Comparison of ENCODE assay signal across 1 cellular context in the genomic region with DNA sequence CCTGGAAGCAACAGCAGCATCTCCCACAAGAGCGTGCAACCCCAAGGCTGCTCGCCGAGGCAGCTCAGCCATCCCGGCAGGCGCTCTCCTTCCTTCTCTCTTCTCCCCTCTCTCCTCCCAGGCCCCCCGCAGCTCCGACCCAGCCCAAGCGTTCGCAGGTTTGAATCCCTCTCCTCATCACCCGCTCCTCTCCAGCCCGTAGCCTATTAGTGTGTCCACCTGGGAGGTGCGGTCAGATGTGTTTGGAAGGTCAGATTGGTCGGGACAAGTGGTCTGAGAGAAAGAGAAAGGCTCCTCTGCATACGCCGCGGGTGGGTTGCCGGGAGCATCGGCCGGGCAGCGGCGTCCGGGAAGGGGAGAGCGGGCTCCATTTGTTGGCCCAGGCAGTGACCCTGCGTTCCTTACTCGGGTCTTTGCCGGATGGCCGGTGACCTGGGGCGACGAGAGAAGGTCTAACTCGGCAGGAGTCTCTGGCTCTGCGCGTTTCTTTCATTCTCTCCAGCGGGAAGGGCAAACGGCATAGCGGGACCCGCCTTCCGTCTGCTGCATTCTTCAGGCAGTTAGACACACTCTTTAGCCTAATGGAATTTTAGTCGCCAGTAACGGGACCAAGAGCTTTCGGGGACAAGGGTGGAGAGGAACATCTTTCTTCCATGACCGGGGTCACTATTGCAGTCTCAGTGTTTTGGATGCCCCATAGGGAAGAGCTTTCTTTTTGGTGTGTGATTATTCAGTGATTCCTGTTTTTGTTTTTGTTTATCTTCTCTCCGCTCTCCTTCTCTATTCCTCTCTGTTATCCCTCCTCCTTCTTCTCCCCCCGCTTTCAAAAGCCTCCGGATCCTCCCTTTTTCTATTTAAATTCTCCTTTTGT.
A peak's percentile ranks its signal among the peaks of the same experiment; 100 is the strongest.
TF ChIP-seq lines count a peak whose summit lies in the region.

No MANE protein-coding gene starts in this region.

TF ChIP-seq in HEK293, 187 proteins besides CTCF, POLR2A, EP300 and RAD21 (continued from another document):
- TF ChIP-seq ZNF544 (tag by site-specific recombination; IDR thresholded peaks at IDR 0.05) (no peak), ZNF239 (tag by site-specific recombination; IDR thresholded peaks at IDR 0.05) (no peak), ZNF561 (tag by site-specific recombination; IDR thresholded peaks at IDR 0.05; ENCODE audit: borderline replicate concordance) (0 out of 2 replicates have a peak, but pooled peaks have one; percentile 26), ZNF335 (tag by site-specific recombination; conservative IDR thresholded peaks at IDR 0.05) (peak; percentile 78), ZNF768 (tag by site-specific recombination; IDR thresholded peaks at IDR 0.05) (no peak), ZNF701 (tag by site-specific recombination; IDR thresholded peaks at IDR 0.05) (no peak), ZNF426 (tag by site-specific recombination; IDR thresholded peaks at IDR 0.05) (no peak), ZSCAN16 (tag by site-specific recombination; IDR thresholded peaks at IDR 0.05) (no peak), ZEB2 (tag by site-specific recombination; IDR thresholded peaks at IDR 0.05) (no peak), ZNF112 (tag by site-specific recombination; IDR thresholded peaks at IDR 0.05) (no peak), REPIN1 (tag by site-specific recombination; IDR thresholded peaks at IDR 0.05; ENCODE audit: low read depth) (no peak), ZNF600 (tag by site-specific recombination; IDR thresholded peaks at IDR 0.05) (0 out of 2 replicates have a peak, but pooled peaks have one; percentile 9), KLF10 (tag by site-specific recombination; IDR thresholded peaks at IDR 0.05) (no peak), KLF1 (tag by site-specific recombination; IDR thresholded peaks at IDR 0.05) (no peak), ZNF416 (tag by site-specific recombination; IDR thresholded peaks at IDR 0.05) (no peak), ZNF785 (tag by site-specific recombination; IDR thresholded peaks at IDR 0.05) (no peak), ZNF211 (tag by site-specific recombination; IDR thresholded peaks at IDR 0.05; ENCODE audit: low read depth) (no peak), ZIC2 (tag by site-specific recombination; IDR thresholded peaks at IDR 0.05) (no peak; the same call in 1 of the 2 replicates), ZNF777 (tag by site-specific recombination; IDR thresholded peaks at IDR 0.05; ENCODE audit: borderline replicate concordance) (no peak), ZNF621 (tag by site-specific recombination; IDR thresholded peaks at IDR 0.05) (no peak), ZNF19 (tag by site-specific recombination; IDR thresholded peaks at IDR 0.05; ENCODE audit: low read depth) (no peak)
- TF ChIP-seq, protein P1, sequence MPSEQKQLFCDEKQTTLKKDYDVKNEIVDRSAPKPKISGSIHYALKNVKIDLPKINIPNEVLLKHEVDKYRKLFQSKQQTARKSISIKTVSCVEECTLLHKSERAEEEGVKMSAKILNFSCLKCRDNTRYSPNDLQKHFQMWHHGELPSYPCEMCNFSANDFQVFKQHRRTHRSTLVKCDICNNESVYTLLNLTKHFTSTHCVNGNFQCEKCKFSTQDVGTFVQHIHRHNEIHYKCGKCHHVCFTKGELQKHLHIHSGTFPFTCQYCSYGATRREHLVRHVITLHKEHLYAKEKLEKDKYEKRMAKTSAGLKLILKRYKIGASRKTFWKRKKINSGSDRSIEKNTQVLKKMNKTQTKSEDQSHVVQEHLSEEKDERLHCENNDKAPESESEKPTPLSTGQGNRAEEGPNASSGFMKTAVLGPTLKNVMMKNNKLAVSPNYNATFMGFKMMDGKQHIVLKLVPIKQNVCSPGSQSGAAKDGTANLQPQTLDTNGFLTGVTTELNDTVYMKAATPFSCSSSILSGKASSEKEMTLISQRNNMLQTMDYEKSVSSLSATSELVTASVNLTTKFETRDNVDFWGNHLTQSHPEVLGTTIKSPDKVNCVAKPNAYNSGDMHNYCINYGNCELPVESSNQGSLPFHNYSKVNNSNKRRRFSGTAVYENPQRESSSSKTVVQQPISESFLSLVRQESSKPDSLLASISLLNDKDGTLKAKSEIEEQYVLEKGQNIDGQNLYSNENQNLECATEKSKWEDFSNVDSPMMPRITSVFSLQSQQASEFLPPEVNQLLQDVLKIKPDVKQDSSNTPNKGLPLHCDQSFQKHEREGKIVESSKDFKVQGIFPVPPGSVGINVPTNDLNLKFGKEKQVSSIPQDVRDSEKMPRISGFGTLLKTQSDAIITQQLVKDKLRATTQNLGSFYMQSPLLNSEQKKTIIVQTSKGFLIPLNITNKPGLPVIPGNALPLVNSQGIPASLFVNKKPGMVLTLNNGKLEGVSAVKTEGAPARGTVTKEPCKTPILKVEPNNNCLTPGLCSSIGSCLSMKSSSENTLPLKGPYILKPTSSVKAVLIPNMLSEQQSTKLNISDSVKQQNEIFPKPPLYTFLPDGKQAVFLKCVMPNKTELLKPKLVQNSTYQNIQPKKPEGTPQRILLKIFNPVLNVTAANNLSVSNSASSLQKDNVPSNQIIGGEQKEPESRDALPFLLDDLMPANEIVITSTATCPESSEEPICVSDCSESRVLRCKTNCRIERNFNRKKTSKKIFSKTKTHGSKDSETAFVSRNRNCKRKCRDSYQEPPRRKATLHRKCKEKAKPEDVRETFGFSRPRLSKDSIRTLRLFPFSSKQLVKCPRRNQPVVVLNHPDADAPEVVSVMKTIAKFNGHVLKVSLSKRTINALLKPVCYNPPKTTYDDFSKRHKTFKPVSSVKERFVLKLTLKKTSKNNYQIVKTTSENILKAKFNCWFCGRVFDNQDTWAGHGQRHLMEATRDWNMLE (tag by site-specific recombination; conservative IDR thresholded peaks at IDR 0.05; ENCODE audit: low read depth): no peak
